1 cellular context compared by ENCODE assay signal in the genomic region with DNA sequence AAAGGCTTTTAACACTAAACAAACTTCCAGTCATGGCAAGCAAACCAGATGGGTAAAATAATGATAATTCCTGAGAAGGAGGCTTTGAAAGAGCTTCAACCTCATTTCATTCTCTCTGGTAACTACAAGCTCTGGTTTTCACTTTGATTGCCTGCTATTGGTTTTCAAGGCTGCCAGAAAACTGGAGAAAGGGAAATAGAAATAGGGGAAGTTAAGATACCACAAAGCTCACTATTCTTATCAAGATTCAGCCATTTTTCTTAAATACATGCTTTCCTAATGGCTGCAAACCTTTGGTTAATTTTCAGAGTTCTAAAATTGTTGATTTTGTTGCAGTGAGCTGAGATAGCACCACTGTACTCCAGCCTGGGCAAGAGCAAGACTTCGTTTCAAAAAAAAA.
TF ChIP-seq lines count a peak whose summit lies in the region.

No MANE protein-coding gene starts in this region.

TF ChIP-seq in GM23338, 12 proteins besides CTCF, POLR2A, EP300 and RAD21 (continued from another document):
- TF ChIP-seq ZNF462 (CRISPR knock-in tag; IDR thresholded peaks at IDR 0.05) = no peak
- no peak for TF ChIP-seq REST (IDR thresholded peaks at IDR 0.05; ENCODE audit: unreplicated experiment)
- TF ChIP-seq POLR2AphosphoS5 (IDR thresholded peaks at IDR 0.05; ENCODE audit: low read depth) = no peak
- no peak for TF ChIP-seq EZH2phosphoT487 (IDR thresholded peaks at IDR 0.05; ENCODE audit: unreplicated experiment)
- no peak for TF ChIP-seq ZNF331 (CRISPR knock-in tag; IDR thresholded peaks at IDR 0.05; ENCODE audit: low read depth)
- no peak for TF ChIP-seq NANOG (IDR thresholded peaks at IDR 0.05; ENCODE audit: borderline replicate concordance)
- TF ChIP-seq EZH2 (IDR thresholded peaks at IDR 0.05; ENCODE audit: low read depth, unreplicated experiment) = no peak
- no peak for TF ChIP-seq ZNF114 (CRISPR knock-in tag; IDR thresholded peaks at IDR 0.05)
- TF ChIP-seq, protein P1, sequence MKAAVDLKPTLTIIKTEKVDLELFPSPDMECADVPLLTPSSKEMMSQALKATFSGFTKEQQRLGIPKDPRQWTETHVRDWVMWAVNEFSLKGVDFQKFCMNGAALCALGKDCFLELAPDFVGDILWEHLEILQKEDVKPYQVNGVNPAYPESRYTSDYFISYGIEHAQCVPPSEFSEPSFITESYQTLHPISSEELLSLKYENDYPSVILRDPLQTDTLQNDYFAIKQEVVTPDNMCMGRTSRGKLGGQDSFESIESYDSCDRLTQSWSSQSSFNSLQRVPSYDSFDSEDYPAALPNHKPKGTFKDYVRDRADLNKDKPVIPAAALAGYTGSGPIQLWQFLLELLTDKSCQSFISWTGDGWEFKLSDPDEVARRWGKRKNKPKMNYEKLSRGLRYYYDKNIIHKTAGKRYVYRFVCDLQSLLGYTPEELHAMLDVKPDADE (IDR thresholded peaks at IDR 0.05) = no peak
